In the genomic region with DNA sequence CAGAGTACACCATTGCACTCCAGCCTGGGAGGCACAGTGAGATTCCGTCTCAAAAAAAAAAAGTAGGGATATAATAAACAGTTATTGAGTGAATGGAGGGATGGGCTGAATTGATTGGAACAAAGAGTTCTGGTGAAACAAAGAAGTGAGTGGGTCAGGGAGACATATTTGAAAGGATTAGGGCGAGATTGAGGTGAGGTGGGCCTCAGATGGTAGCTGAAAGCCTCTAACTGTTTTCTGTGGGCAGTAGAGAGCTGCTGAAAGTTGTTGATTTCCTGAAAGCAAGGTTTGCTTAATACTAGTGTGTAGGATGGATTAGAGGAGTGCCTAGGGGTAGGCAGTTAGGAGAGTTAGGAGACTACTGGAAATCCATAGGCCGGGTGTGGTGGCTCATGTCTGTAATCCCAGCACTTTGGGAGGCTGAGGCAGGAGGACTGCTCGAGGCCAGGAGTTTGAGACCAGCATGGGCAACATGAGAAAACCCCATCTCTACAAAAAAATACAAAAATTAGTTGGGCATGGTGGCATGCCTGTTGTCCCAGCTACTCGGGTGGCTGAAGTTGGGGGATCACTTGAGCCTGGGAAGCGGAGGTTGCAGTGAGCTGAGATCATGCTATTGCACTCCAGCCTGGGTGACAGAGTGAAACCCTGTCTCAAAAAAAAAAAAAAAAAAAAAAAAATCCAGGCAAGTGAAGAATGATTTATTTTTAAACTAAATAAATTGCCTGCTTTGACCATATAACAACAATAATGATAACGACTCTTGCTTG, we compare ENCODE assay signal across 1 cellular context.
TF ChIP-seq lines count a peak whose summit lies in the region.

No MANE protein-coding gene starts in this region.

TF ChIP-seq in IMR-90, 13 proteins besides CTCF, POLR2A, EP300 and RAD21:
- TF ChIP-seq RFX5 (IDR thresholded peaks at IDR 0.05; ENCODE audit: low read depth, low read length): no peak
- TF ChIP-seq CEBPB (IDR thresholded peaks at IDR 0.05; ENCODE audit: low read depth, low read length): no peak
- TF ChIP-seq FOS (IDR thresholded peaks at IDR 0.05; ENCODE audit: low read depth, low read length): no peak
- TF ChIP-seq SMC3 (IDR thresholded peaks at IDR 0.05; ENCODE audit: low read depth, low read length): no peak
- TF ChIP-seq NFE2L2 (IDR thresholded peaks at IDR 0.05; ENCODE audit: low read depth, low read length): no peak
- no peak for TF ChIP-seq MAZ (IDR thresholded peaks at IDR 0.05; ENCODE audit: borderline replicate concordance, low read depth, low read length)
- TF ChIP-seq, protein P1, sequence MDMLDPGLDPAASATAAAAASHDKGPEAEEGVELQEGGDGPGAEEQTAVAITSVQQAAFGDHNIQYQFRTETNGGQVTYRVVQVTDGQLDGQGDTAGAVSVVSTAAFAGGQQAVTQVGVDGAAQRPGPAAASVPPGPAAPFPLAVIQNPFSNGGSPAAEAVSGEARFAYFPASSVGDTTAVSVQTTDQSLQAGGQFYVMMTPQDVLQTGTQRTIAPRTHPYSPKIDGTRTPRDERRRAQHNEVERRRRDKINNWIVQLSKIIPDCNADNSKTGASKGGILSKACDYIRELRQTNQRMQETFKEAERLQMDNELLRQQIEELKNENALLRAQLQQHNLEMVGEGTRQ (IDR thresholded peaks at IDR 0.05; ENCODE audit: low read depth, low read length): no peak
- TF ChIP-seq MAFK (IDR thresholded peaks at IDR 0.05; ENCODE audit: low read depth, low read length): no peak
- TF ChIP-seq RCOR1 (IDR thresholded peaks at IDR 0.05; ENCODE audit: insufficient replicate concordance, low read length): no peak
- no peak for TF ChIP-seq BHLHE40 (IDR thresholded peaks at IDR 0.05; ENCODE audit: low read depth, low read length)
- no peak for TF ChIP-seq CHD1 (IDR thresholded peaks at IDR 0.05; ENCODE audit: low read depth, low read length)
- TF ChIP-seq, protein P2, sequence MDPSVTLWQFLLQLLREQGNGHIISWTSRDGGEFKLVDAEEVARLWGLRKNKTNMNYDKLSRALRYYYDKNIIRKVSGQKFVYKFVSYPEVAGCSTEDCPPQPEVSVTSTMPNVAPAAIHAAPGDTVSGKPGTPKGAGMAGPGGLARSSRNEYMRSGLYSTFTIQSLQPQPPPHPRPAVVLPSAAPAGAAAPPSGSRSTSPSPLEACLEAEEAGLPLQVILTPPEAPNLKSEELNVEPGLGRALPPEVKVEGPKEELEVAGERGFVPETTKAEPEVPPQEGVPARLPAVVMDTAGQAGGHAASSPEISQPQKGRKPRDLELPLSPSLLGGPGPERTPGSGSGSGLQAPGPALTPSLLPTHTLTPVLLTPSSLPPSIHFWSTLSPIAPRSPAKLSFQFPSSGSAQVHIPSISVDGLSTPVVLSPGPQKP (IDR thresholded peaks at IDR 0.05; ENCODE audit: borderline replicate concordance, low read depth, low read length): no peak
- TF ChIP-seq MXI1 (IDR thresholded peaks at IDR 0.05; ENCODE audit: borderline replicate concordance, low read depth, low read length): no peak
TF ChIP-seq in IMR-90: peak in this region for 0.
